ENCODE assay signal across 14 cellular contexts in the genomic region with DNA sequence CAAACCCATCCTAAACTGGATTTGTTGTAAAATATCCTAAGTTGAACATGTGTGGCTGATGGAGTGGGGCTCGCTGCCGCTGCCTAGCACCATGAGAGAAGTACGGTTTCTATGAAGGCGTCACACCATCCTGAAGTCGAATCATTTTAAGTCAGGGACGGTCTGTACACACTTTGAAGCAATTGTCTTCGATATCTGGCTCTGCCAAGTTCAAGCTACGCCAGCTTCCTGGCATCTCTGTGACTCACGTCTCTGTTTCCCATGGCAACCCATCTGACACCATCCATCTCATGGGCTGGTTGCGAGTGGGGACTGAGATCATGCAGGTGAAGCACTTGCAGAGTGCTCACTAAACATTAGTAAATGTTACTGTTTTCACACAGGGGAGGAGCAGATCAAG.
DNase-seq lines count a peak whose midpoint lies in the region; ATAC-seq, FAIRE-seq and TF ChIP-seq lines count a peak whose summit lies in the region.
"Had no signal": no experiment of that assay in that cellular context is flagged by ENCODE, and none has a peak within 500 bp of the region (broad histone marks: within the 10 kb centered on the region; RNA-seq: fewer than 3 reads in every experiment).

No MANE protein-coding gene starts in this region.

- in situ Hi-C loops in K562 (cut with MboI): no loop called here

- no peaks in the 10 kb centered on the region for H3K36me3 ChIP-seq in K562 (ENCODE audit: control insufficient read depth, insufficient read depth, low read length)
- H3K36me3 ChIP-seq: right lobe of liver had no signal

- no peaks in the 10 kb centered on the region for H4K20me1 ChIP-seq in K562 (replicated peaks; ENCODE audit: control insufficient read depth, insufficient read depth, low read length)

- H3K4me3 Mint-ChIP-seq in activated naive CD8-positive, alpha-beta T cell treated with anti-CD3 and anti-CD28 coated beads, Interleukin-2, amount 50 U/mL, for 24 hours: no peak overlapping the region
- H3K4me3 Mint-ChIP-seq: activated naive CD8-positive, alpha-beta T cell; CD14-positive monocyte had no signal

- no peaks in the 10 kb centered on the region for H3K79me2 ChIP-seq in K562 (ENCODE audit: control insufficient read depth, insufficient read depth, low read length)

- no peak overlapping the region for H2AFZ ChIP-seq in K562 (ENCODE audit: low read depth, low read length)

- no TSS peak for BruUV-seq in K562 (replicated peaks; lab: Mats Ljungman, UMichigan)

- POLR2A ChIA-PET in K562 (lab: Yijun Ruan, JAX): no interaction called here

- TF ChIP-seq CTCF in K562 (IDR thresholded peaks at IDR 0.05 in 2 of 3, conservative IDR thresholded peaks at IDR 0.05 in 1 of 3; ENCODE audit: insufficient read depth in 2 of 3, low read depth in 1 of 3, low read length in 3 of 3): no peak

- no peaks in the 10 kb centered on the region for H3K9me1 ChIP-seq in K562 (ENCODE audit: control insufficient read depth, insufficient read depth, low read length)

- no peak overlapping the region for H3K27ac Mint-ChIP-seq in activated naive CD8-positive, alpha-beta T cell treated with anti-CD3 and anti-CD28 coated beads, Interleukin-2, amount 50 U/mL, for 24 hours
- H3K27ac Mint-ChIP-seq: activated naive CD8-positive, alpha-beta T cell; CD14-positive monocyte had no signal

- ATAC-seq in K562 (no peak), GM21367 (IDR thresholded peaks at IDR 0.05; ENCODE audit: unreplicated experiment) (no peak)
- ATAC-seq in activated naive CD8-positive, alpha-beta T cell treated with anti-CD3 and anti-CD28 coated beads, Interleukin-2, amount 50 U/mL, for 24 hours: no peak
- ATAC-seq: right lobe of liver had no signal

- H3K4me3 ChIP-seq in K562: no peak overlapping the region
- H3K4me3 ChIP-seq: coronary artery, right lobe of liver had no signal

- no peak for TF ChIP-seq EP300 in K562 (IDR thresholded peaks at IDR 0.05; ENCODE audit: low read length)

- no peak overlapping the region for H3K27ac ChIP-seq in K562 (ENCODE audit: extremely low read depth, low read depth, low read length)
- H3K27ac ChIP-seq: coronary artery, right lobe of liver had no signal

- no peak for TF ChIP-seq POLR2A in K562 (conservative IDR thresholded peaks at IDR 0.05)

- 1% methylated on average over 10 of the region's 10 CpGs for WGBS in K562 (ENCODE audit: insufficient coverage, low coverage, missing lambda C conversion rate)

- no peaks in the 10 kb centered on the region for H3K4me1 ChIP-seq in K562 (replicated peaks in 1 of 2; ENCODE audit: control insufficient read depth in 2 of 2, insufficient read depth in 2 of 2, low read length in 2 of 2)

- peak; percentile 17 for DNase-seq in ELR (ENCODE audit: low read depth)
- peak; percentile 63 for DNase-seq in NCI-H2196 (lab: John Stamatoyannopoulos, UW; ENCODE audit: unreplicated experiment)
- DNase-seq in K562 (ENCODE audit: extremely low read depth in 1 of 4, low spot score in 3 of 4): no peak
- peak in 44 of 56 donors; percentile 1 to 87 (median 45) for DNase-seq in nucleus accumbens (lab: John Stamatoyannopoulos, UW)
- DNase-seq in activated naive CD8-positive, alpha-beta T cell treated with anti-CD3 and anti-CD28 coated beads, Interleukin-2, amount 50 U/mL, for 24 hours: no peak
- no peak for DNase-seq in NCI-H146 treated with DMSO at 0.1 percent for 48 hours (lab: John Stamatoyannopoulos, UW; ENCODE audit: unreplicated experiment)
- DNase-seq: foreskin melanocyte, NCI-H82, right lobe of liver had no signal

- peaks cover 2 to 22% of the 10 kb centered on the region in 2 experiments; a peak in 1 of 5 replicates for H3K27me3 ChIP-seq in K562 (ENCODE audit: control insufficient read depth in 2 of 2, insufficient read depth in 2 of 2, low read length in 2 of 2)
- H3K27me3 ChIP-seq: right lobe of liver had no signal

- H3K9me3 ChIP-seq in K562 (replicated peaks; ENCODE audit: control insufficient read depth, insufficient read depth, low read depth, low read length): no peaks in the 10 kb centered on the region
- H3K9me3 ChIP-seq: right lobe of liver had no signal

- peaks cover 11% of the 10 kb centered on the region for H3K27me3 Mint-ChIP-seq in activated naive CD8-positive, alpha-beta T cell treated with anti-CD3 and anti-CD28 coated beads, Interleukin-2, amount 50 U/mL, for 24 hours

- TF ChIP-seq RAD21 in K562 (CRISPR knock-in tag; conservative IDR thresholded peaks at IDR 0.05 in 1 of 2, IDR thresholded peaks at IDR 0.05 in 1 of 2): no peak

- H3K9me3 Mint-ChIP-seq in activated naive CD8-positive, alpha-beta T cell treated with anti-CD3 and anti-CD28 coated beads, Interleukin-2, amount 50 U/mL, for 24 hours: no peaks in the 10 kb centered on the region

- H3K4me1 Mint-ChIP-seq in activated naive CD8-positive, alpha-beta T cell treated with anti-CD3 and anti-CD28 coated beads, Interleukin-2, amount 50 U/mL, for 24 hours: no peaks in the 10 kb centered on the region

- H3K4me2 ChIP-seq in K562 (ENCODE audit: insufficient read depth, low read length): no peak overlapping the region

- H3K9ac ChIP-seq in K562 (ENCODE audit: insufficient read depth in 1 of 2, low read depth in 2 of 2, low read length in 2 of 2): no peak overlapping the region

- intact Hi-C loops in K562 (cut with micrococcal nuclease): no loop called here

- no peaks in the 10 kb centered on the region for H3K36me3 Mint-ChIP-seq in activated naive CD8-positive, alpha-beta T cell treated with anti-CD3 and anti-CD28 coated beads, Interleukin-2, amount 50 U/mL, for 24 hours (ENCODE audit: low read depth)
- H3K36me3 Mint-ChIP-seq: activated naive CD8-positive, alpha-beta T cell; CD14-positive monocyte had no signal

- FAIRE-seq in K562 (lab: Jason Lieb, UNC): no peak
- FAIRE-seq: islet of Langerhans had no signal

- CTCF ChIA-PET in K562 (lab: Yijun Ruan, JAX; ENCODE audit: low intra/inter-chr PET ratio): no interaction called here

TF ChIP-seq in K562, 482 proteins besides CTCF, POLR2A, EP300 and RAD21:
- TF ChIP-seq MAZ (CRISPR knock-in tag; conservative IDR thresholded peaks at IDR 0.05 in 1 of 2, IDR thresholded peaks at IDR 0.05 in 1 of 2): no peak
- peak; percentile 28; the same call in 1 of the 2 replicates for TF ChIP-seq RFX1 (IDR thresholded peaks at IDR 0.05)

Comparison
In these comparisons a context has a peak if more than half of its experiments do, and no peak if none do; other contexts are left out.
1. DNase-seq: peak in ELR (single experiment), NCI-H2196 (single experiment) and nucleus accumbens (44 of 56); none in K562 (0 of 4), activated naive CD8-positive, alpha-beta T cell treated with anti-CD3 and anti-CD28 coated beads, Interleukin-2, amount 50 U/mL, for 24 hours (single experiment) and NCI-H146 treated with DMSO at 0.1 percent for 48 hours (single experiment).